12 cellular contexts compared by ENCODE assay signal in genomic region chr1:66265796-66266195, GRCh38.
DNase-seq lines count a peak whose midpoint lies in the region; ATAC-seq and TF ChIP-seq lines count a peak whose summit lies in the region.
"Had no signal": no experiment of that assay in that cellular context is flagged by ENCODE, and none has a peak within 500 bp of the region (broad histone marks: within the 10 kb centered on the region; RNA-seq: fewer than 3 reads in every experiment).

No MANE protein-coding gene starts in this region.

- H3K4me2 ChIP-seq in mesenchymal stem cell (ENCODE audit: low read length, poor library complexity, severe bottlenecking) = no peak overlapping the region

- H3K27ac ChIP-seq in CD4-positive, alpha-beta memory T cell (ENCODE audit: low read depth, low read length) = no peak overlapping the region
- H3K27ac ChIP-seq in mesenchymal stem cell (ENCODE audit: low read length, poor library complexity, severe bottlenecking) = no peak overlapping the region
- H3K27ac ChIP-seq: ascending aorta had no signal

- H3K27ac Mint-ChIP-seq in CD4-positive, alpha-beta memory T cell = peak overlapping the region in 4 of 7 donors; percentile 34 to 68 (median 43)
- H3K27ac Mint-ChIP-seq in activated B cell treated with CpG ODN at 0.5 μM for 24 hours = peak overlapping the region; percentile 30
- H3K27ac Mint-ChIP-seq: immature natural killer cell had no signal

- no peak overlapping the region for H4K91ac ChIP-seq in mesenchymal stem cell (ENCODE audit: low read length)

- no peak overlapping the region for H3K23ac ChIP-seq in mesenchymal stem cell (ENCODE audit: low read length in 2 of 2)

- no peak overlapping the region for H2BK15ac ChIP-seq in mesenchymal stem cell (ENCODE audit: low read depth, poor library complexity, severe bottlenecking)

- H3K4me1 ChIP-seq in CD4-positive, alpha-beta memory T cell (ENCODE audit: insufficient read depth, low read length) = peaks cover 22% of the 10 kb centered on the region
- no peaks in the 10 kb centered on the region for H3K4me1 ChIP-seq in mesenchymal stem cell (ENCODE audit: control insufficient read depth, insufficient read depth, low read depth, low read length)

- H3K9ac ChIP-seq in mesenchymal stem cell (ENCODE audit: low read length) = no peak overlapping the region

- H3K4me1 Mint-ChIP-seq in CD4-positive, alpha-beta memory T cell = peaks cover 19 to 43% (median 28%) of the 10 kb centered on the region in 4 donors
- peaks cover 22% of the 10 kb centered on the region for H3K4me1 Mint-ChIP-seq in activated B cell treated with CpG ODN at 0.5 μM for 24 hours

- H3K4me3 ChIP-seq in CD4-positive, alpha-beta memory T cell (ENCODE audit: low read length in 2 of 2) = no peak overlapping the region
- no peak overlapping the region for H3K4me3 ChIP-seq in mesenchymal stem cell (ENCODE audit: insufficient read depth in 1 of 2, low read depth in 1 of 2, low read length in 2 of 2)
- H3K4me3 ChIP-seq: ascending aorta had no signal

- TF ChIP-seq CTCF in GM20000 (IDR thresholded peaks at IDR 0.05; ENCODE audit: extremely low read depth, missing control alignments) (no peak), activated B cell treated with CpG ODN at 0.5 μM for 24 hours (IDR thresholded peaks at IDR 0.05) (no peak)

- no peak overlapping the region for H2AFZ ChIP-seq in mesenchymal stem cell (ENCODE audit: low read depth, low read length)

- H2BK120ac ChIP-seq in mesenchymal stem cell (ENCODE audit: low read depth, low read length) = no peak overlapping the region

- H2BK5ac ChIP-seq in mesenchymal stem cell (ENCODE audit: low read depth, low read length, poor library complexity, severe bottlenecking) = no peak overlapping the region

- H3K18ac ChIP-seq in mesenchymal stem cell (ENCODE audit: low read depth in 1 of 2, low read length in 2 of 2) = no peak overlapping the region

- no peak overlapping the region for H3K4ac ChIP-seq in mesenchymal stem cell (ENCODE audit: low read depth in 1 of 2, low read length in 2 of 2)

- no peaks in the 10 kb centered on the region for H3K36me3 Mint-ChIP-seq in CD4-positive, alpha-beta memory T cell
- no peaks in the 10 kb centered on the region for H3K36me3 Mint-ChIP-seq in activated B cell treated with CpG ODN at 0.5 μM for 24 hours (ENCODE audit: low read depth)
- H3K36me3 Mint-ChIP-seq: immature natural killer cell had no signal

- no peak for ATAC-seq in activated B cell treated with CpG ODN at 0.5 μM for 24 hours (ENCODE audit: low read depth)
- ATAC-seq in HG03139 (IDR thresholded peaks at IDR 0.05; ENCODE audit: unreplicated experiment) = no peak

- intact Hi-C loops in CD4-positive, alpha-beta memory T cell (cut with micrococcal nuclease) = no loop called here
- intact Hi-C loops in activated B cell treated with CpG ODN at 0.5 μM for 24 hours (cut with micrococcal nuclease) = loop anchor here (1.0 kb wide), 1 partner anchor 11 kb away; no protein-coding TSS in a partner anchor

- DNase-seq in CD4-positive, alpha-beta memory T cell = no peak
- peak; percentile 15 for DNase-seq in GM20000 (ENCODE audit: low spot score)
- no peak for DNase-seq in activated B cell treated with CpG ODN at 0.5 μM for 24 hours
- DNase-seq in mesenchymal stem cell = peak; percentile 51
- no peak for DNase-seq in D341Med (ENCODE audit: low spot score)
- DNase-seq in activated naive CD4-positive, alpha-beta T cell (lab: John Stamatoyannopoulos, UW) = no peak
- DNase-seq in anterior cingulate cortex (lab: John Stamatoyannopoulos, UW) = no peak
- DNase-seq: activated CD4-positive, alpha-beta T cell treated with anti-CD3 and anti-CD28 coated beads, Interleukin-2, amount 50 U/mL, for 1 hour; immature natural killer cell; stimulated activated CD4-positive, alpha-beta T cell treated with anti-CD3 and anti-CD28 coated beads, Interleukin-4, amount 100 ng/mL, for 1 hour had no signal

- H3K9me3 ChIP-seq in CD4-positive, alpha-beta memory T cell (ENCODE audit: control insufficient read depth in 1 of 2, low read length in 2 of 2) = no peaks in the 10 kb centered on the region
- no peaks in the 10 kb centered on the region for H3K9me3 ChIP-seq in mesenchymal stem cell (ENCODE audit: control insufficient read depth, low read length)
- H3K9me3 ChIP-seq: ascending aorta had no signal

- H2AK5ac ChIP-seq in mesenchymal stem cell (ENCODE audit: low read length, severe bottlenecking) = no peak overlapping the region

- no peaks in the 10 kb centered on the region for H3K79me1 ChIP-seq in mesenchymal stem cell (replicated peaks; ENCODE audit: low read length, poor library complexity, severe bottlenecking)

- no peak overlapping the region for H2BK12ac ChIP-seq in mesenchymal stem cell (ENCODE audit: low read length in 2 of 2)

- H3K14ac ChIP-seq in mesenchymal stem cell (ENCODE audit: low read length in 2 of 2) = no peak overlapping the region

- POLR2A ChIA-PET in CD4-positive, alpha-beta memory T cell (lab: Charles Lee; ENCODE audit: partially characterized antibody) = interaction anchor here (1.5 kb wide), 1 partner anchor 180 kb away, joined by 3 read pairs; no protein-coding TSS in a partner anchor
- POLR2A ChIA-PET in activated B cell treated with CpG ODN at 0.5 μM for 24 hours (lab: Charles Lee) = no interaction called here

- no peaks in the 10 kb centered on the region for H3K27me3 Mint-ChIP-seq in CD4-positive, alpha-beta memory T cell
- H3K27me3 Mint-ChIP-seq in activated B cell treated with CpG ODN at 0.5 μM for 24 hours = no peaks in the 10 kb centered on the region

- no peaks in the 10 kb centered on the region for H3K9me3 Mint-ChIP-seq in CD4-positive, alpha-beta memory T cell
- no peaks in the 10 kb centered on the region for H3K9me3 Mint-ChIP-seq in activated B cell treated with CpG ODN at 0.5 μM for 24 hours

- WGBS in mesenchymal stem cell = 13% methylated on average over 3 of the region's 3 CpGs

- no peak overlapping the region for H4K8ac ChIP-seq in mesenchymal stem cell (ENCODE audit: low read length)

- H3K27me3 ChIP-seq in CD4-positive, alpha-beta memory T cell (ENCODE audit: insufficient read depth, low read length) = no peaks in the 10 kb centered on the region
- no peaks in the 10 kb centered on the region for H3K27me3 ChIP-seq in mesenchymal stem cell (ENCODE audit: control insufficient read depth in 1 of 2, insufficient read depth in 1 of 2, low read length in 2 of 2)
- H3K27me3 ChIP-seq: ascending aorta had no signal

- CTCF ChIA-PET in CD4-positive, alpha-beta memory T cell (lab: Charles Lee; ENCODE audit: partially characterized antibody) = interaction anchor here (2.7 to 30.4 kb wide), 3 partner anchors 9 to 182 kb away, joined by 8 to 874 read pairs (median 10); no protein-coding TSS in a partner anchor
- CTCF ChIA-PET in activated B cell treated with CpG ODN at 0.5 μM for 24 hours (lab: Charles Lee) = interaction anchor here (1.0 to 1.8 kb wide), 2 partner anchors 23 to 178 kb away, joined by 3 to 6 read pairs; no protein-coding TSS in a partner anchor

- H3K4me3 Mint-ChIP-seq in CD4-positive, alpha-beta memory T cell = no peak overlapping the region
- no peak overlapping the region for H3K4me3 Mint-ChIP-seq in activated B cell treated with CpG ODN at 0.5 μM for 24 hours
- H3K4me3 Mint-ChIP-seq: immature natural killer cell had no signal

- no peaks in the 10 kb centered on the region for H3K36me3 ChIP-seq in CD4-positive, alpha-beta memory T cell (ENCODE audit: insufficient read depth, low read length)
- H3K36me3 ChIP-seq in mesenchymal stem cell (ENCODE audit: control insufficient read depth in 1 of 2, insufficient read depth in 2 of 2, low read depth in 1 of 2, low read length in 2 of 2) = no peaks in the 10 kb centered on the region
- H3K36me3 ChIP-seq: ascending aorta had no signal

Comparison
In these comparisons a context has a peak if more than half of its experiments do, and no peak if none do; other contexts are left out.
1. DNase-seq: peak in GM20000 (single experiment) and mesenchymal stem cell (single experiment); none in CD4-positive, alpha-beta memory T cell (0 of 5), activated B cell treated with CpG ODN at 0.5 μM for 24 hours (single experiment), D341Med (single experiment), activated naive CD4-positive, alpha-beta T cell (0 of 4) and anterior cingulate cortex (0 of 58).